ENCODE assay signal across 8 cellular contexts in the genomic region with DNA sequence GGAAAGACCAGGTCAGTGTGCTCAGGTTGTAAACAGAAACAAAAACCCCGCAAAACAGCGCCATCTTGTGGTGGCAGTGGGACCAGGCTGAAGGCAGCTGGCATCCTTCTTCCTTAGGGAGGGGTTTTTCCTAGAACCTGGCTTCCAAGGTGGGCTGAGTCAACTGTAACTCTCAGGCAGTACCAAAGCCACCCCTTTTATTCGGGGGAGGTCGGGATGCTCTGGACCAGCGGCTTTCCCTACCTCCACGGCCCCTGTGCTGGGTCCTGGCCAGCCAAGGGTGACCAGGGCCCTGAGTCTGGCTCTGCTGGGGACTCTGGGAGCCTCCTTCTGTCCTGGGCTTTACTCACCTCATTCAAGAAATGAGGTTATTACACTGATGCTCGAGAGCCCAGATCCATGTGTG.
DNase-seq lines count a peak whose midpoint lies in the region; ATAC-seq and TF ChIP-seq lines count a peak whose summit lies in the region.

No MANE protein-coding gene starts in this region.

- H3K9me3 ChIP-seq in right lobe of liver = no peaks in the 10 kb centered on the region

- no peak overlapping the region for H3K27ac ChIP-seq in right lobe of liver

- peak; percentile 84 for TF ChIP-seq CTCF in GM12875 (IDR thresholded peaks at IDR 0.05; ENCODE audit: borderline replicate concordance, insufficient read depth, low read depth, low read length)
- TF ChIP-seq CTCF in choroid plexus epithelial cell (conservative IDR thresholded peaks at IDR 0.05; ENCODE audit: low read depth, low read length) = peak; percentile 98
- peak; percentile 80 to 96 (median 93) for TF ChIP-seq CTCF in right lobe of liver (IDR thresholded peaks at IDR 0.05)

- H3K4me3 ChIP-seq in GM12875 (ENCODE audit: low read depth, low read length) (no peak overlapping the region), choroid plexus epithelial cell (ENCODE audit: low read depth, low read length) (no peak overlapping the region), right lobe of liver (no peak overlapping the region)

- no peak for TF ChIP-seq POLR2A in right lobe of liver (IDR thresholded peaks at IDR 0.05)

- no peaks in the 10 kb centered on the region for H3K36me3 ChIP-seq in right lobe of liver

- peaks cover 0 to 30% (median 12%) of the 10 kb centered on the region in 4 donors for H3K4me1 ChIP-seq in right lobe of liver

- intact Hi-C loops in right lobe of liver (cut with DNase I) = loop anchor here (5.0 to 10.0 kb wide), 3 partner anchors 164 to 201 kb away; no protein-coding TSS in a partner anchor

- DNase-seq in A172 (ENCODE audit: low spot score) (peak; percentile 77), NCI-H2227 (lab: John Stamatoyannopoulos, UW; ENCODE audit: unreplicated experiment) (peak; percentile 79), choroid plexus epithelial cell (ENCODE audit: low read depth) (peak; percentile 64), right lobe of liver (peak; percentile 61 to 78 (median 73)), foreskin melanocyte (no peak)
- DNase-seq in activated CD4-positive, alpha-beta T cell treated with anti-CD3 and anti-CD28 coated beads for 4 hours = peak; percentile 55 to 68
- peak; percentile 21 for DNase-seq in stimulated activated CD8-positive, alpha-beta memory T cell treated with anti-CD3 and anti-CD28 coated beads, Interleukin-12 subunit alpha, Interleukin-12 subunit beta, amount 100 ng/mL, for 4 hours (ENCODE audit: low read depth)

- WGBS in right lobe of liver (ENCODE audit: insufficient coverage, low coverage, low lambda C conversion rate, missing lambda C conversion rate) = 16% methylated on average over 5 of the region's 7 CpGs

- H3K27me3 ChIP-seq in right lobe of liver = no peaks in the 10 kb centered on the region

- ATAC-seq in right lobe of liver = peak; percentile 27 to 50 (median 48)
